Comparison of ENCODE assay signal across 20 cellular contexts in genomic region chr1:63987014-63987630, GRCh38.
A peak's percentile ranks its signal among the peaks of the same experiment; 100 is the strongest.
DNase-seq lines count a peak whose midpoint lies in the region; ATAC-seq, FAIRE-seq and TF ChIP-seq lines count a peak whose summit lies in the region.
"Had no signal": no experiment of that assay in that cellular context is flagged by ENCODE, and none has a peak within 500 bp of the region (broad histone marks: within the 10 kb centered on the region; RNA-seq: fewer than 3 reads in every experiment).

No MANE protein-coding gene starts in this region.

- peak; percentile 25 for FAIRE-seq in D721Med (lab: Jason Lieb, UNC)
- FAIRE-seq: GM12891 had no signal

- TF ChIP-seq CTCF in D721Med (IDR thresholded peaks at IDR 0.05; ENCODE audit: insufficient read depth, missing control alignments) (no peak), choroid plexus epithelial cell (conservative IDR thresholded peaks at IDR 0.05; ENCODE audit: low read depth, low read length) (no peak)

- H3K4me3 ChIP-seq in choroid plexus epithelial cell (ENCODE audit: low read depth, low read length) = no peak overlapping the region

- no peak for ATAC-seq in GM19467 (IDR thresholded peaks at IDR 0.05; ENCODE audit: unreplicated experiment)
- no peak for ATAC-seq in HG02852 (IDR thresholded peaks at IDR 0.05; ENCODE audit: unreplicated experiment)
- no peak for ATAC-seq in HG02973 (IDR thresholded peaks at IDR 0.05; ENCODE audit: unreplicated experiment)
- ATAC-seq: activated CD8-positive, alpha-beta memory T cell treated with anti-CD3 and anti-CD28 coated beads, Interleukin-2, amount 10 ng/mL, durations not matched to agents 7 days and 5 days; left cardiac atrium had no signal

- DNase-seq in D721Med (ENCODE audit: insufficient read length, low spot score) (no peak), NCI-H69 (lab: John Stamatoyannopoulos, UW) (peak; percentile 22), choroid plexus epithelial cell (ENCODE audit: low read depth) (peak; percentile 68), islet precursor cell (peak; percentile 63), HuH-7.5 (ENCODE audit: low spot score) (no peak)
- DNase-seq: activated CD4-positive, alpha-beta T cell treated with anti-CD3 and anti-CD28 coated beads for 48 hours; activated CD8-positive, alpha-beta memory T cell treated with anti-CD3 and anti-CD28 coated beads, Interleukin-2, amount 10 ng/mL, durations not matched to agents 7 days and 5 days; activated naive CD8-positive, alpha-beta T cell treated with anti-CD3 and anti-CD28 coated beads, Interleukin-2, amount 10 ng/mL, durations not matched to agents 7 days and 5 days; caudate nucleus; KG1; left cardiac atrium; NCI-H1092; NCI-H2029 treated with DMSO at 0.1 percent for 48 hours; NCI-H526; Right ventricle myocardium superior; stimulated activated CD4-positive, alpha-beta T cell treated with anti-CD3 and anti-CD28 coated beads, Interleukin-2, amount 100 ng/mL, for 48 hours had no signal

Comparison
In these comparisons a context has a peak if more than half of its experiments do, and no peak if none do; other contexts are left out.
1. DNase-seq: peak in NCI-H69 (single experiment), choroid plexus epithelial cell (single experiment) and islet precursor cell (single experiment); none in D721Med (single experiment) and HuH-7.5 (single experiment).